In the genomic region with DNA sequence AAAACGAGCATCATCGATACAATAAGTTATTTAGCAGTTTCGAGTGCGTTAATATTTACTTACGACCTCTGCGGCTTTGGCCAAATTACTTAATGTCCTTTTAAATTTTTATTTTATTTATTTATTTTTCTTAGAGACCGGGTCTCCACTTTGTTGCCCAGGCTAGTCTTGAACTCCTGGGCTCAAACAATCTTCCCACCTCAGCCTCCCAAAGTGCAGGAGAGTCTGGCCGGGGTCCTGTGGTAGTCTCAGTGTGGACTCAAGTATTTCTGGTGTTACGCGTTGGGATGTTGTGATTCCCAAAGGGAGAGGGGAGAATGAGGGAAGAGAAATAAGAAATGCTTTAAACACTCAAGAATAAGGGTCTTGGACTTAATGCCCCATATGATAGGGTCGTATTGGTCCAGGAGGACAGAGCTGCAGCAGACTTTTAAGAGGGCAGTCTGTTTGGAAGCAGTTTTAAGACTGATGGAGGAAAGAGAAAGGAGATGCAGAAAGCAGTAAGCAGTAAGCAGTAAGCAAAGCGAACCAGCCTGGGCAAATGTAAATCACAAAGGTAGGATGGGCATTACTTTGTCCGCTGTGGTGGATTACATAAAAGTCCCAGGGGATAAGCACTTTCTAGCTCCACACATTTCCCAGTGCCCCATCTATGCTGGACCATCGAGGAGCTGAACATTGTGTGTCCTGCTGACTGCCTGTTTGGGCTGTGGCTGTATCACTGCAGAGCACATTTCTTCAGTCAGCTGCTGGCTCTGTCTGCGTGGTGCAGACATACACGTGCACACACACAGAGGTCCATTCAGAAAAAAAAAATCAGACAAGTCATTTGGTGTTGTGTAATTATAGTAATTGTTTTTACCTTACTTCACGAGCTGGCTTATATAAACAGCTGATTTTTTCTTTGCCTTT, we compare ENCODE assay signal across 10 cellular contexts. TPM values are rescaled to one million over a fixed set of nuclear protein-coding genes. Genes with fewer than 3 reads are reported as not detected.
DNase-seq lines count a peak whose midpoint lies in the region; ATAC-seq, FAIRE-seq and TF ChIP-seq lines count a peak whose summit lies in the region.
"Had no signal": no experiment of that assay in that cellular context is flagged by ENCODE, and none has a peak within 500 bp of the region (broad histone marks: within the 10 kb centered on the region; RNA-seq: fewer than 3 reads in every experiment).

No MANE protein-coding gene starts in this region.

- H3K27me3 Mint-ChIP-seq in activated CD8-positive, alpha-beta memory T cell treated with anti-CD3 and anti-CD28 coated beads, Interleukin-2, amount 10 ng/mL, durations not matched to agents 7 days and 5 days = peaks cover 43% of the 10 kb centered on the region

- no peaks in the 10 kb centered on the region for H4K20me1 ChIP-seq in H1 (replicated peaks in 1 of 2; ENCODE audit: control insufficient read depth in 1 of 2, insufficient read depth in 2 of 2, low read length in 2 of 2)

- CTCF ChIA-PET in H1 (lab: Charles Lee; ENCODE audit: partially characterized antibody) = interaction anchor here (0.5 to 2.0 kb wide), 4 partner anchors 25 to 125 kb away, joined by 3 to 7 read pairs (median 5); no protein-coding TSS in a partner anchor
- CTCF ChIA-PET in activated CD8-positive, alpha-beta memory T cell treated with anti-CD3 and anti-CD28 coated beads, Interleukin-2, amount 10 ng/mL, durations not matched to agents 7 days and 5 days (lab: Charles Lee) = interaction anchor here (0.9 kb wide), 1 partner anchor 61 kb away, joined by 3 read pairs; no protein-coding TSS in a partner anchor

- peak overlapping the region in 1 of 4 experiments; percentile 63; a peak in 1 of 7 replicates for H3K9ac ChIP-seq in H1 (replicated peaks in 1 of 4; ENCODE audit: extremely low read depth in 1 of 4, low read depth in 3 of 4, low read length in 3 of 4)

- no peak for TF ChIP-seq POLR2A in H1 (IDR thresholded peaks at IDR 0.05; ENCODE audit: control extremely low read depth in 1 of 2, low read depth in 2 of 2, low read length in 2 of 2)

- H3K27me3 ChIP-seq in H1 (replicated peaks in 1 of 4; ENCODE audit: control insufficient read depth in 3 of 4, extremely low read depth in 1 of 4, insufficient read depth in 3 of 4, low read length in 3 of 4) (peaks cover 3 to 19% (median 12%) of the 10 kb centered on the region in 4 experiments; a peak in 6 of 7 replicates), aorta (ENCODE audit: control insufficient read depth in 1 of 2, insufficient read depth in 2 of 2, low read length in 1 of 2) (no peaks in the 10 kb centered on the region)

- no peaks in the 10 kb centered on the region for H3K36me3 Mint-ChIP-seq in activated CD8-positive, alpha-beta memory T cell treated with anti-CD3 and anti-CD28 coated beads, Interleukin-2, amount 10 ng/mL, durations not matched to agents 7 days and 5 days

- H2BK120ac ChIP-seq in H1 (replicated peaks; ENCODE audit: low read depth, low read length) = no peak overlapping the region

- H3K4me3 ChIP-seq in H1 (ENCODE audit: extremely low read depth in 1 of 4, insufficient read depth in 2 of 4, low read depth in 3 of 4, low read length in 4 of 4) (peak overlapping the region; percentile 66 to 95 (median 75); a peak in 7 of 8 replicates), aorta (ENCODE audit: low read length in 2 of 2) (peak overlapping the region; percentile 58 to 91)

- no peak overlapping the region for H2AK5ac ChIP-seq in H1 (ENCODE audit: low read depth, low read length)

- no peak overlapping the region for H3K27ac ChIP-seq in H1 (ENCODE audit: low read depth, low read length)
- H3K27ac ChIP-seq in aorta (ENCODE audit: low read depth in 1 of 2, low read length in 2 of 2) = peak overlapping the region; percentile 73 to 94
- H3K27ac ChIP-seq: neutrophil had no signal

- no peak for TF ChIP-seq CTCF in H1 (IDR thresholded peaks at IDR 0.05; ENCODE audit: control extremely low read depth in 1 of 3, insufficient read depth in 1 of 3, low read depth in 1 of 3, low read length in 3 of 3)

- no peak overlapping the region for H3K4me3 Mint-ChIP-seq in activated CD8-positive, alpha-beta memory T cell treated with anti-CD3 and anti-CD28 coated beads, Interleukin-2, amount 10 ng/mL, durations not matched to agents 7 days and 5 days

- WGBS in H1 (ENCODE audit: extremely low coverage in 1 of 2, insufficient coverage in 1 of 2, insufficient read length in 1 of 2, insufficient replicate concordance in 2 of 2, low coverage in 1 of 2, low lambda C conversion rate in 2 of 2, missing lambda C conversion rate in 1 of 2), 2 experiments = 42% methylated on average over 17 of the region's 17 CpGs; no CpG with 5 or more reads in 1 of the 2 experiments
- WGBS in aorta, 2 donors = 3 to 4% methylated on average over 17 of the region's 17 CpGs

- no peak for TF ChIP-seq EP300 in H1 (IDR thresholded peaks at IDR 0.05; ENCODE audit: borderline replicate concordance in 1 of 2, low read depth in 2 of 2, low read length in 2 of 2)

- ATAC-seq in Right ventricle myocardium inferior (peak; percentile 68), aorta (ENCODE audit: low FRiP score) (peak; percentile 73), HG02840 (IDR thresholded peaks at IDR 0.05; ENCODE audit: low FRiP score, unreplicated experiment) (no peak)
- ATAC-seq in activated CD8-positive, alpha-beta memory T cell treated with anti-CD3 and anti-CD28 coated beads, Interleukin-2, amount 10 ng/mL, durations not matched to agents 7 days and 5 days = no peak

- H4K5ac ChIP-seq in H1 (ENCODE audit: insufficient read length, low read depth, low read length) = no peak overlapping the region

- TF ChIP-seq RAD21 in H1 (IDR thresholded peaks at IDR 0.05 in 1 of 2, conservative IDR thresholded peaks at IDR 0.05 in 1 of 2; ENCODE audit: low read depth in 2 of 2, low read length in 2 of 2) = no peak

- no peaks in the 10 kb centered on the region for H3K9me3 ChIP-seq in H1 (ENCODE audit: insufficient read depth in 2 of 2, low read depth in 1 of 2, low read length in 1 of 2)
- H3K9me3 ChIP-seq in aorta (ENCODE audit: control insufficient read depth, low read length) = no peaks in the 10 kb centered on the region
- H3K9me3 ChIP-seq: neutrophil had no signal

- DNase-seq in Right ventricle myocardium inferior (ENCODE audit: missing footprints) = peak; percentile 71
- no peak for DNase-seq in cardiac septum (ENCODE audit: low spot score)
- DNase-seq in H1 (ENCODE audit: low read depth in 1 of 2, low spot score in 2 of 2) = no peak
- DNase-seq in mucosa of gallbladder (ENCODE audit: low spot score) = peak; percentile 42
- peak; percentile 67 to 73 for DNase-seq in aorta
- DNase-seq in activated CD8-positive, alpha-beta memory T cell treated with anti-CD3 and anti-CD28 coated beads, Interleukin-2, amount 10 ng/mL, durations not matched to agents 7 days and 5 days = no peak
- DNase-seq in NCI-H128 (lab: John Stamatoyannopoulos, UW; ENCODE audit: unreplicated experiment) = no peak

- no peak overlapping the region; the same call in 1 of the 2 replicates for H4K8ac ChIP-seq in H1 (ENCODE audit: extremely low read depth, insufficient read depth, low read length)

- H2BK12ac ChIP-seq in H1 (ENCODE audit: low read depth, low read length) = no peak overlapping the region

- no peak overlapping the region for H4K91ac ChIP-seq in H1 (replicated peaks; ENCODE audit: insufficient read length, low read length)

- H2BK15ac ChIP-seq in H1 (ENCODE audit: low read length) = peak overlapping the region; percentile 73; the same call in 1 of the 2 replicates

- no peaks in the 10 kb centered on the region for H3K79me2 ChIP-seq in H1 (ENCODE audit: control insufficient read depth in 1 of 2, insufficient read depth in 2 of 2, low read length in 2 of 2)

- H3K56ac ChIP-seq in H1 (replicated peaks; ENCODE audit: insufficient read length, low read depth, low read length) = no peak overlapping the region

- no peaks in the 10 kb centered on the region for H3K36me3 ChIP-seq in H1 (ENCODE audit: control insufficient read depth in 2 of 4, insufficient read depth in 4 of 4, low read length in 3 of 4)
- no peaks in the 10 kb centered on the region for H3K36me3 ChIP-seq in aorta (ENCODE audit: control insufficient read depth in 1 of 2, insufficient read depth in 2 of 2, low read length in 1 of 2)
- H3K36me3 ChIP-seq: neutrophil had no signal

- H3K4me2 ChIP-seq in H1 (ENCODE audit: insufficient read depth in 1 of 2, low read depth in 2 of 2, low read length in 2 of 2) = peak overlapping the region; percentile 82 to 89

- H3K27ac Mint-ChIP-seq in activated CD8-positive, alpha-beta memory T cell treated with anti-CD3 and anti-CD28 coated beads, Interleukin-2, amount 10 ng/mL, durations not matched to agents 7 days and 5 days = no peak overlapping the region

- H2AFZ ChIP-seq in H1 (ENCODE audit: low read length) = 0 out of 2 replicates have a peak overlapping the region, but pooled peaks have one; percentile 58

- H3K18ac ChIP-seq in H1 (ENCODE audit: extremely low read depth, low read length) = no peak overlapping the region; the same call in 1 of the 2 replicates

- no peaks in the 10 kb centered on the region; the same call in 1 of the 2 replicates for H3K23me2 ChIP-seq in H1 (ENCODE audit: low read depth, low read length)

- no peak overlapping the region for H2BK20ac ChIP-seq in H1 (ENCODE audit: low read length)

- H3K79me1 ChIP-seq in H1 (ENCODE audit: low read depth, low read length) = no peaks in the 10 kb centered on the region

- intact Hi-C loops in Right ventricle myocardium inferior (cut with DNase I) = loop anchor here (2.0 to 5.0 kb wide), 4 partner anchors 31 to 65 kb away; partner anchors contain the start of gene CCDC110
- intact Hi-C loops in cardiac septum (cut with DNase I) = loop anchor here (2.0 to 5.0 kb wide), 3 partner anchors 31 to 64 kb away; partner anchors contain the start of gene CCDC110
- intact Hi-C loops in aorta (cut with DNase I) = loop anchor here (2.0 to 5.0 kb wide), 3 partner anchors 36 to 139 kb away; partner anchors contain the start of gene ANKRD37 (in 1 of the 2)

- H3K4me1 ChIP-seq in H1 (replicated peaks in 1 of 4; ENCODE audit: control insufficient read depth in 3 of 4, insufficient read depth in 4 of 4, low read length in 3 of 4) (peaks cover 0 to 9% (median 4%) of the 10 kb centered on the region in 4 experiments; a peak in 3 of 7 replicates), aorta (ENCODE audit: control insufficient read depth in 1 of 2, insufficient read depth in 2 of 2, low read length in 2 of 2) (no peaks in the 10 kb centered on the region)

- peaks cover 4% of the 10 kb centered on the region for H3K4me1 Mint-ChIP-seq in activated CD8-positive, alpha-beta memory T cell treated with anti-CD3 and anti-CD28 coated beads, Interleukin-2, amount 10 ng/mL, durations not matched to agents 7 days and 5 days

- POLR2A ChIA-PET in H1 (lab: Charles Lee; ENCODE audit: partially characterized antibody) = interaction anchor here (1.0 to 1.8 kb wide), 2 partner anchors 24 to 67 kb away, joined by 3 to 4 read pairs; no protein-coding TSS in a partner anchor

- no peak overlapping the region for H3K4ac ChIP-seq in H1 (replicated peaks; ENCODE audit: insufficient read length, low read depth, low read length)

- FAIRE-seq in H1 (lab: Jason Lieb, UNC) = peak; percentile 45
- FAIRE-seq: G401.6 had no signal

- H3K14ac ChIP-seq in H1 (ENCODE audit: insufficient read length) = no peak overlapping the region

- no peak overlapping the region for H2BK5ac ChIP-seq in H1 (ENCODE audit: low read depth, low read length)

- H3K23ac ChIP-seq in H1 (ENCODE audit: insufficient read length) = no peak overlapping the region

- no peaks in the 10 kb centered on the region for H3K9me3 Mint-ChIP-seq in activated CD8-positive, alpha-beta memory T cell treated with anti-CD3 and anti-CD28 coated beads, Interleukin-2, amount 10 ng/mL, durations not matched to agents 7 days and 5 days (ENCODE audit: low read depth)

RNA-seq across cellular contexts. Expression of gene PDLIM3, which starts 0.8 kb away (rescaled TPM):
- 281 TPM for total RNA-seq in Right ventricle myocardium inferior
- total RNA-seq in cardiac septum = 265 TPM
- total RNA-seq in H1 (2021; fragmentation: NEBNext Ultra II Directional; extraction: Animal tissue kit (Norgen Biotek cat#: 25700)) = 7.6 and 8.1 TPM in 2 replicates
- polyA plus RNA-seq in H1 (2011; rRNA removed) = 8.1 and 8.9 TPM in 2 replicates
- polyA plus RNA-seq in H1 (2011; cell fraction: cytosol; rRNA removed) = 11.8 TPM
- polyA plus RNA-seq in H1 (2011; cell fraction: nucleus; rRNA removed) = 10.6 TPM
- polyA plus RNA-seq in H1 (2012, experiment 1 of 2) = 5.9 to 7.2 TPM (median 6.7 TPM) in 4 replicates
- 6.8 TPM for polyA plus RNA-seq in H1 (2012, experiment 2 of 2)
- 4.0 TPM for polyA plus RNA-seq in H1 (2013, experiment 1 of 2)
- polyA plus RNA-seq in H1 (2013, experiment 2 of 2) = 3.8 TPM
- 12.5 and 12.7 TPM in 2 replicates for polyA minus RNA-seq in H1 (2011; rRNA and poly(A)+ RNA removed)
- polyA minus RNA-seq in H1 (2011; cell fraction: cytosol; rRNA and poly(A)+ RNA removed) = 8.9 TPM
- 18.0 TPM for polyA minus RNA-seq in H1 (2011; cell fraction: nucleus; rRNA and poly(A)+ RNA removed)
- total RNA-seq in mucosa of gallbladder = 85.5 TPM
- total RNA-seq in aorta = 100 to 1,000 TPM; 411 to 805 TPM
- 100 to 1,000 TPM; 299 to 481 TPM for polyA plus RNA-seq in aorta
- not detected for total RNA-seq in activated CD8-positive, alpha-beta memory T cell treated with anti-CD3 and anti-CD28 coated beads, Interleukin-2, amount 10 ng/mL, durations not matched to agents 7 days and 5 days

Comparison
In these comparisons a context has a peak if more than half of its experiments do, and no peak if none do; other contexts are left out.
1. DNase-seq: peak in Right ventricle myocardium inferior (single experiment), mucosa of gallbladder (single experiment) and aorta (2 of 2); none in cardiac septum (single experiment), H1 (0 of 2), activated CD8-positive, alpha-beta memory T cell treated with anti-CD3 and anti-CD28 coated beads, Interleukin-2, amount 10 ng/mL, durations not matched to agents 7 days and 5 days (single experiment) and NCI-H128 (single experiment).
2. ATAC-seq: peak in Right ventricle myocardium inferior (single experiment) and aorta (single experiment); none in activated CD8-positive, alpha-beta memory T cell treated with anti-CD3 and anti-CD28 coated beads, Interleukin-2, amount 10 ng/mL, durations not matched to agents 7 days and 5 days (single experiment) and HG02840 (single experiment).